21 cellular contexts compared by ENCODE assay signal in genomic region chr6:20313960-20314530, GRCh38.
DNase-seq lines count a peak whose midpoint lies in the region; ATAC-seq and TF ChIP-seq lines count a peak whose summit lies in the region.
"Had no signal": no experiment of that assay in that cellular context is flagged by ENCODE, and none has a peak within 500 bp of the region (broad histone marks: within the 10 kb centered on the region; RNA-seq: fewer than 3 reads in every experiment).

No MANE protein-coding gene starts in this region.

- no peak overlapping the region for H3K4me3 ChIP-seq in fibroblast of villous mesenchyme (ENCODE audit: low read depth, low read length)
- H3K4me3 ChIP-seq: SJCRH30, transverse colon had no signal

- peak; percentile 20 for DNase-seq in HCEC 1CT
- DNase-seq in NCI-H1105 (lab: John Stamatoyannopoulos, UW): peak; percentile 34
- peak; percentile 38 to 44 for DNase-seq in NOMO-1 (lab: John Stamatoyannopoulos, UW; ENCODE audit: unreplicated experiment in 2 of 2)
- peak; percentile 14 for DNase-seq in fibroblast of villous mesenchyme (ENCODE audit: low read depth)
- no peak for DNase-seq in RPMI8226
- no peak for DNase-seq in COR-L47 (lab: John Stamatoyannopoulos, UW)
- DNase-seq: activated CD4-positive, alpha-beta T cell treated with anti-CD3 and anti-CD28 coated beads for 4 hours; activated CD8-positive, alpha-beta T cell treated with anti-CD3 and anti-CD28 coated beads, Interleukin-2, amount 10 ng/mL, durations not matched to agents 7 days and 5 days; activated naive CD4-positive, alpha-beta T cell treated with anti-CD3 and anti-CD28 coated beads, Interleukin-2, amount 10 ng/mL, durations not matched to agents 7 days and 5 days; amniotic stem cell; hippocampal formation; NCI-H2081; NCI-H510A; nephron progenitor cell; SJCRH30; stimulated activated CD4-positive, alpha-beta T cell treated with anti-CD3 and anti-CD28 coated beads, Interleukin-15, amount 100 ng/mL, for 24 hours; T-helper 9 cell; transverse colon had no signal

- ATAC-seq in HG02678 (IDR thresholded peaks at IDR 0.05; ENCODE audit: unreplicated experiment): no peak
- ATAC-seq: activated CD8-positive, alpha-beta T cell treated with anti-CD3 and anti-CD28 coated beads, Interleukin-2, amount 10 ng/mL, durations not matched to agents 7 days and 5 days; activated T-helper 17 cell treated with anti-CD3 and anti-CD28 coated beads, Interleukin-2, amount 50 U/mL, for 72 hours; stimulated activated effector memory CD8-positive, alpha-beta T cell treated with anti-CD3 and anti-CD28 coated beads, Interleukin-12 subunit alpha, Interleukin-12 subunit beta, amount 100 ng/mL, for 72 hours had no signal

- no peak for TF ChIP-seq CTCF in fibroblast of villous mesenchyme (IDR thresholded peaks at IDR 0.05; ENCODE audit: insufficient read depth, low read depth, low read length)

Comparison
In these comparisons a context has a peak if more than half of its experiments do, and no peak if none do; other contexts are left out.
1. DNase-seq: peak in HCEC 1CT (single experiment), NCI-H1105 (single experiment), NOMO-1 (2 of 2) and fibroblast of villous mesenchyme (single experiment); none in RPMI8226 (single experiment) and COR-L47 (single experiment).